Comparison of ENCODE assay signal across 12 cellular contexts in genomic region chr7:157612009-157612663, GRCh38.
DNase-seq lines count a peak whose midpoint lies in the region; ATAC-seq, FAIRE-seq and TF ChIP-seq lines count a peak whose summit lies in the region.
"Had no signal": no experiment of that assay in that cellular context is flagged by ENCODE, and none has a peak within 500 bp of the region (broad histone marks: within the 10 kb centered on the region; RNA-seq: fewer than 3 reads in every experiment).

No MANE protein-coding gene starts in this region.

- peaks cover 5 to 6% of the 10 kb centered on the region in 2 donors for H3K4me1 ChIP-seq in esophagus (ENCODE audit: control insufficient read depth in 2 of 2, insufficient read depth in 2 of 2, low read length in 1 of 2)
- H3K4me1 ChIP-seq in spleen, result peaks cover 0 to 25% (median 11%) of the 10 kb centered on the region in 6 donors
- no peaks in the 10 kb centered on the region for H3K4me1 ChIP-seq in SJCRH30
- H3K4me1 ChIP-seq: foreskin keratinocyte had no signal

- H3K36me3 ChIP-seq in esophagus (ENCODE audit: control insufficient read depth in 2 of 2, insufficient read depth in 2 of 2, low read length in 1 of 2), result no peaks in the 10 kb centered on the region
- no peaks in the 10 kb centered on the region for H3K36me3 ChIP-seq in spleen
- H3K36me3 ChIP-seq in SJCRH30, result peaks cover 13% of the 10 kb centered on the region
- H3K36me3 ChIP-seq: left lung had no signal

- H3K27me3 ChIP-seq in esophagus (ENCODE audit: control insufficient read depth in 1 of 2, insufficient read depth in 2 of 2, low read length in 2 of 2) (no peaks in the 10 kb centered on the region), spleen (replicated peaks in 1 of 7) (peaks cover 0 to 18% (median 0%) of the 10 kb centered on the region in 7 donors), SJCRH30 (no peaks in the 10 kb centered on the region)
- H3K27me3 ChIP-seq: foreskin keratinocyte had no signal

- peaks cover 2% of the 10 kb centered on the region for H3K27me3 Mint-ChIP-seq in T-helper 2 cell treated with Interferon-gamma antibody and Interleukin-4, amounts not matched to agents 5 μg/mL and 100 μg/mL, for 36 hours (ENCODE audit: low read depth)
- H3K27me3 Mint-ChIP-seq in T-cell, result no peaks in the 10 kb centered on the region

- CTCF ChIA-PET in T-cell (lab: Charles Lee), result interaction anchor here (1.0 to 1.4 kb wide), 4 partner anchors 11 to 43 kb away, joined by 3 to 5 read pairs (median 3); no protein-coding TSS in a partner anchor

- H3K4me1 Mint-ChIP-seq in T-helper 2 cell treated with Interferon-gamma antibody and Interleukin-4, amounts not matched to agents 5 μg/mL and 100 μg/mL, for 36 hours (ENCODE audit: low read depth), result peaks cover 5% of the 10 kb centered on the region
- H3K4me1 Mint-ChIP-seq in T-cell, result peaks cover 20 to 31% (median 22%) of the 10 kb centered on the region in 3 donors

- ATAC-seq in T-cell (replicated peaks in 1 of 4), result no peak
- ATAC-seq in HG03565 (IDR thresholded peaks at IDR 0.05; ENCODE audit: unreplicated experiment), result no peak
- ATAC-seq: foreskin keratinocyte had no signal

- H3K36me3 Mint-ChIP-seq in T-helper 2 cell treated with Interferon-gamma antibody and Interleukin-4, amounts not matched to agents 5 μg/mL and 100 μg/mL, for 36 hours (ENCODE audit: low read depth), result no peaks in the 10 kb centered on the region
- H3K36me3 Mint-ChIP-seq in T-cell, result no peaks in the 10 kb centered on the region

- TF ChIP-seq CTCF in spleen (IDR thresholded peaks at IDR 0.05 in 8 of 11, conservative IDR thresholded peaks at IDR 0.05 in 3 of 11), result no peak

- no peak for DNase-seq in T-helper 2 cell treated with Interferon-gamma antibody and Interleukin-4, amounts not matched to agents 5 μg/mL and 100 μg/mL, for 36 hours (ENCODE audit: low spot score)
- DNase-seq in T-helper 2 cell, result no peak
- peak in 1 of 34 experiments; percentile 19 for DNase-seq in T-cell
- peak; percentile 80 for DNase-seq in spleen
- no peak for DNase-seq in SJCRH30
- DNase-seq in GM12892 (ENCODE audit: insufficient read length), result no peak
- DNase-seq: foreskin keratinocyte, NCI-H2081 had no signal

- intact Hi-C loops in spleen (cut with DNase I; ENCODE audit: low total_unique reads), result no loop called here

- WGBS in esophagus, 2 donors, result 79 to 84% methylated on average over 33 of the region's 33 CpGs
- 78 to 90% (median 83%) methylated on average over 28 to 33 of the region's 33 CpGs for WGBS in spleen, 5 donors

- peak overlapping the region; percentile 28 to 45 for H3K4me3 ChIP-seq in esophagus (ENCODE audit: low read depth in 1 of 2, low read length in 2 of 2)
- peak overlapping the region in 7 of 8 donors; percentile 34 to 74 (median 49) for H3K4me3 ChIP-seq in spleen
- H3K4me3 ChIP-seq in SJCRH30, result no peak overlapping the region

- H3K4me3 Mint-ChIP-seq in T-helper 2 cell treated with Interferon-gamma antibody and Interleukin-4, amounts not matched to agents 5 μg/mL and 100 μg/mL, for 36 hours, result peak overlapping the region; percentile 87
- H3K4me3 Mint-ChIP-seq in T-cell, result peak overlapping the region; percentile 83 to 87 (median 85)

- H3K9me3 Mint-ChIP-seq in T-helper 2 cell treated with Interferon-gamma antibody and Interleukin-4, amounts not matched to agents 5 μg/mL and 100 μg/mL, for 36 hours, result no peaks in the 10 kb centered on the region
- no peaks in the 10 kb centered on the region for H3K9me3 Mint-ChIP-seq in T-cell

- POLR2A ChIA-PET in T-cell (lab: Charles Lee), result no interaction called here

- no peak for FAIRE-seq in GM12892 (lab: Jason Lieb, UNC)
- FAIRE-seq: A204.1 had no signal

- H3K9me3 ChIP-seq in esophagus (ENCODE audit: control insufficient read depth in 2 of 2, insufficient read depth in 1 of 2, low read depth in 1 of 2, low read length in 1 of 2) (no peaks in the 10 kb centered on the region), spleen (peaks cover 0 to 15% (median 0%) of the 10 kb centered on the region in 8 donors), SJCRH30 (replicated peaks) (no peaks in the 10 kb centered on the region; the same call in 1 of the 2 replicates)
- H3K9me3 ChIP-seq: left lung had no signal

- H3K27ac ChIP-seq in esophagus (ENCODE audit: low read depth in 2 of 2, low read length in 1 of 2) (no peak overlapping the region), spleen (peak overlapping the region in 1 of 8 donors; percentile 61), SJCRH30 (no peak overlapping the region)
- H3K27ac ChIP-seq: foreskin keratinocyte had no signal

- peak overlapping the region; percentile 80 for H3K27ac Mint-ChIP-seq in T-helper 2 cell treated with Interferon-gamma antibody and Interleukin-4, amounts not matched to agents 5 μg/mL and 100 μg/mL, for 36 hours
- peak overlapping the region; percentile 81 to 89 for H3K27ac Mint-ChIP-seq in T-cell

- TF ChIP-seq POLR2A in spleen (IDR thresholded peaks at IDR 0.05), result no peak
- TF ChIP-seq POLR2A in GM12892 (IDR thresholded peaks at IDR 0.05; ENCODE audit: low read depth, low read length), result no peak
